8 cellular contexts compared by ENCODE assay signal in genomic region chr1:200738348-200738732, GRCh38. TPM values are rescaled to one million over a fixed set of nuclear protein-coding genes. Genes with fewer than 3 reads are reported as not detected.
DNase-seq lines count a peak whose midpoint lies in the region; TF ChIP-seq lines count a peak whose summit lies in the region.

No MANE protein-coding gene starts in this region.

- no peaks in the 10 kb centered on the region for H3K9me3 ChIP-seq in OCI-LY7 (ENCODE audit: low read length)

- peaks cover 39% of the 10 kb centered on the region for H3K79me2 ChIP-seq in OCI-LY7 (ENCODE audit: insufficient read depth, low read depth, low read length)

- POLR2A ChIA-PET in OCI-LY7 (lab: Charles Lee), result interaction anchor here (0.7 to 2.7 kb wide), 9 partner anchors 9 to 69 kb away, joined by 3 to 19 read pairs (median 4); partner anchors contain the start of gene DDX59

- H3K36me3 ChIP-seq in OCI-LY7 (ENCODE audit: insufficient read depth, low read length), result no peaks in the 10 kb centered on the region

- H3K4me1 ChIP-seq in OCI-LY7 (ENCODE audit: insufficient read depth, low read length, poor library complexity, severe bottlenecking), result peaks cover 23% of the 10 kb centered on the region

- no peak for TF ChIP-seq POLR2A in lower leg skin (IDR thresholded peaks at IDR 0.05)

- BruUV-seq in OCI-LY7 (replicated peaks; lab: Mats Ljungman, UMichigan), result no TSS peak

- peaks cover 1% of the 10 kb centered on the region for H3K36me3 Mint-ChIP-seq in progenitor cell of endocrine pancreas (ENCODE audit: insufficient read depth)

- peak overlapping the region; percentile 99 for H2AFZ ChIP-seq in OCI-LY7 (ENCODE audit: low read length)

- DNase-seq in GM12865 (ENCODE audit: low read depth) (no peak), OCI-LY7 (ENCODE audit: low spot score) (no peak), epithelial cell of prostate (ENCODE audit: low read depth, low spot score) (no peak), progenitor cell of endocrine pancreas (ENCODE audit: low spot score, unreplicated experiment) (no peak), hepatic stellate cell (ENCODE audit: low spot score) (no peak), SHP77 treated with DMSO at 0.1 percent for 48 hours (lab: John Stamatoyannopoulos, UW) (no peak), lower leg skin (ENCODE audit: low spot score in 2 of 2) (no peak), dedifferentiated amniotic fluid mesenchymal stem cell (ENCODE audit: extremely low spot score) (no peak)

- CTCF ChIA-PET in OCI-LY7 (lab: Charles Lee; ENCODE audit: unreplicated experiment), result interaction anchor here (0.5 to 1.5 kb wide), 2 partner anchors 9 to 27 kb away, joined by 3 read pairs; no protein-coding TSS in a partner anchor

- H3K4me1 Mint-ChIP-seq in progenitor cell of endocrine pancreas (ENCODE audit: low read depth), result peaks cover 24% of the 10 kb centered on the region

- H3K4me2 ChIP-seq in OCI-LY7 (ENCODE audit: low read length), result peak overlapping the region; percentile 89

- no peaks in the 10 kb centered on the region for H3K9me2 ChIP-seq in OCI-LY7 (ENCODE audit: insufficient read depth, low read length)

- peak overlapping the region; percentile 99 for H3K27ac Mint-ChIP-seq in progenitor cell of endocrine pancreas

- 5 to 9% methylated on average over 8 of the region's 8 CpGs for WGBS in lower leg skin, 2 donors

- H3K27me3 Mint-ChIP-seq in progenitor cell of endocrine pancreas, result peaks cover 12% of the 10 kb centered on the region

- H3K9me3 Mint-ChIP-seq in progenitor cell of endocrine pancreas (ENCODE audit: low read depth), result no peaks in the 10 kb centered on the region

- H3K4me3 ChIP-seq in GM12865 (ENCODE audit: low read depth, low read length), result peak overlapping the region; percentile 99
- peak overlapping the region; percentile 97 for H3K4me3 ChIP-seq in OCI-LY7 (ENCODE audit: low read depth, low read length, poor library complexity, severe bottlenecking)
- H3K4me3 ChIP-seq in lower leg skin (ENCODE audit: low read depth, poor library complexity, severe bottlenecking), result no peak overlapping the region

- H3K4me3 Mint-ChIP-seq in progenitor cell of endocrine pancreas (ENCODE audit: low read depth), result peak overlapping the region; percentile 97

- intact Hi-C loops in OCI-LY7 (cut with micrococcal nuclease; ENCODE audit: unreplicated experiment) (loop anchor here (1.0 to 5.0 kb wide), 2 partner anchors 68 to 116 kb away; partner anchors contain the start of gene KIF14), lower leg skin (cut with DNase I; ENCODE audit: low total_unique reads) (no loop called here)

- peak overlapping the region; percentile 6 for H3K27ac ChIP-seq in OCI-LY7 (ENCODE audit: low read depth, low read length, poor library complexity, severe bottlenecking)
- H3K27ac ChIP-seq in epithelial cell of prostate, result peak overlapping the region; percentile 99

- H4K20me1 ChIP-seq in OCI-LY7 (ENCODE audit: insufficient read depth, low read length), result peaks cover 12% of the 10 kb centered on the region; the same call in 1 of the 2 replicates

- TF ChIP-seq CTCF in GM12865 (IDR thresholded peaks at IDR 0.05; ENCODE audit: insufficient read depth, low read depth, low read length, missing control alignments) (no peak), OCI-LY7 (conservative IDR thresholded peaks at IDR 0.05; ENCODE audit: low read length) (no peak), progenitor cell of endocrine pancreas (IDR thresholded peaks at IDR 0.05; ENCODE audit: unreplicated experiment) (no peak), lower leg skin (IDR thresholded peaks at IDR 0.05) (no peak)

RNA-seq across cellular contexts. Expression of gene CAMSAP2, which starts 0.4 kb away (rescaled TPM):
- total RNA-seq in OCI-LY7 (2014; rRNA removed; shearing (Covaris generic)), result 9.2 and 10.0 TPM in 2 replicates
- 12.2 and 14.9 TPM in 2 replicates for total RNA-seq in OCI-LY7 (2022)
- total RNA-seq in progenitor cell of endocrine pancreas, result 27.9 and 30.4 TPM in 2 replicates
- 10 to 100 TPM; 22.5 to 41.3 (median 36.1) TPM for total RNA-seq in lower leg skin
